19 cellular contexts compared by ENCODE assay signal in genomic region chr1:205972081-205972480, GRCh38. TPM values are rescaled to one million over a fixed set of nuclear protein-coding genes. Genes with fewer than 3 reads are reported as not detected.
"Had no signal": no experiment of that assay in that cellular context is flagged by ENCODE, and none has a peak within 500 bp of the region (broad histone marks: within the 10 kb centered on the region; RNA-seq: fewer than 3 reads in every experiment).

No MANE protein-coding gene starts in this region.

- FAIRE-seq: keratinocyte had no signal

- H3K9me3 ChIP-seq: body of pancreas, colonic mucosa, sigmoid colon, testis had no signal

- H2AFZ ChIP-seq: parathyroid adenoma had no signal

- DNase-seq: activated CD4-positive, alpha-beta T cell treated with anti-CD3 and anti-CD28 coated beads for 1 hour; activated naive CD4-positive, alpha-beta T cell; body of pancreas; central memory CD4-positive, alpha-beta T cell; colonic mucosa; foreskin melanocyte; hypothalamus; SW 1271; testis had no signal

- H3K4me3 ChIP-seq: body of pancreas, colonic mucosa, lung, sigmoid colon, testis had no signal

- H3K27ac ChIP-seq: body of pancreas, colonic mucosa, sigmoid colon, testis, VCaP had no signal

- H3K27me3 ChIP-seq: body of pancreas, colonic mucosa, sigmoid colon, testis had no signal

- H3K4me1 ChIP-seq: colonic mucosa had no signal

- H3K4me3 Mint-ChIP-seq: activated T-helper 17 cell treated with anti-CD3 and anti-CD28 coated beads, Interleukin-2, amount 50 U/mL, for 72 hours; nephron; type B pancreatic cell had no signal

- H3K9me3 Mint-ChIP-seq: activated T-helper 17 cell treated with anti-CD3 and anti-CD28 coated beads, Interleukin-2, amount 50 U/mL, for 72 hours; nephron; type B pancreatic cell had no signal

- H3K36me3 Mint-ChIP-seq: type B pancreatic cell had no signal

- H3K27ac Mint-ChIP-seq: activated T-helper 17 cell treated with anti-CD3 and anti-CD28 coated beads, Interleukin-2, amount 50 U/mL, for 72 hours; nephron; type B pancreatic cell had no signal

- H3K36me3 ChIP-seq: colonic mucosa, sigmoid colon had no signal

- H3K9ac ChIP-seq: parathyroid adenoma had no signal

- ATAC-seq: activated T-helper 17 cell treated with anti-CD3 and anti-CD28 coated beads, Interleukin-2, amount 50 U/mL, for 72 hours; body of pancreas had no signal

- H3K79me2 ChIP-seq: parathyroid adenoma had no signal

- H3K27me3 Mint-ChIP-seq: activated T-helper 17 cell treated with anti-CD3 and anti-CD28 coated beads, Interleukin-2, amount 50 U/mL, for 72 hours had no signal

RNA-seq across cellular contexts. Expression of gene SLC26A9, which starts 28.8 kb away (rescaled TPM):
- total RNA-seq: activated T-helper 17 cell treated with anti-CD3 and anti-CD28 coated beads, Interleukin-2, amount 50 U/mL, for 72 hours; colonic mucosa; epithelial cell of proximal tubule; fibroblast of lung; sigmoid colon had no signal
- polyA plus RNA-seq: fibroblast of lung had no signal

RNA-seq across cellular contexts. Expression of gene RAB7B, which starts 31.1 kb away (rescaled TPM):
- total RNA-seq: activated T-helper 17 cell treated with anti-CD3 and anti-CD28 coated beads, Interleukin-2, amount 50 U/mL, for 72 hours; epithelial cell of proximal tubule had no signal

RNA-seq across cellular contexts. Expression of gene CTSE, which starts 51.6 kb away (rescaled TPM):
- total RNA-seq: activated T-helper 17 cell treated with anti-CD3 and anti-CD28 coated beads, Interleukin-2, amount 50 U/mL, for 72 hours; epithelial cell of proximal tubule; fibroblast of lung; sigmoid colon had no signal
- polyA plus RNA-seq: fibroblast of lung had no signal
